Comparison of ENCODE assay signal across 8 cellular contexts in genomic region chrX:154020500-154021115, GRCh38. TPM values are rescaled to one million over a fixed set of nuclear protein-coding genes. Genes with fewer than 3 reads are reported as not detected.
DNase-seq lines count a peak whose midpoint lies in the region; ATAC-seq and TF ChIP-seq lines count a peak whose summit lies in the region.

No MANE protein-coding gene starts in this region.

- H3K4me2 ChIP-seq in hepatocyte: peak overlapping the region; percentile 79

- H3K27ac ChIP-seq in hepatocyte (peak overlapping the region; percentile 91), substantia nigra (ENCODE audit: low read depth, low read length, poor library complexity, severe bottlenecking) (peak overlapping the region; percentile 76)

- H3K27ac Mint-ChIP-seq in activated CD4-positive, alpha-beta memory T cell treated with anti-CD3 and anti-CD28 coated beads, Interleukin-2, amount 10 ng/mL, durations not matched to agents 7 days and 5 days: peak overlapping the region; percentile 94

- H3K9me2 ChIP-seq in hepatocyte (replicated peaks; ENCODE audit: insufficient read depth): no peaks in the 10 kb centered on the region

- H3K27me3 ChIP-seq in hepatocyte: no peaks in the 10 kb centered on the region

- no peaks in the 10 kb centered on the region for H3K27me3 Mint-ChIP-seq in activated T-cell treated with anti-CD3 and anti-CD28 coated beads, Interleukin-2, amount 50 U/mL, for 4 hours (ENCODE audit: low read depth)
- H3K27me3 Mint-ChIP-seq in activated CD4-positive, alpha-beta memory T cell treated with anti-CD3 and anti-CD28 coated beads, Interleukin-2, amount 10 ng/mL, durations not matched to agents 7 days and 5 days: no peaks in the 10 kb centered on the region

- no peaks in the 10 kb centered on the region for H3K9me3 ChIP-seq in hepatocyte (ENCODE audit: low read depth)

- no peaks in the 10 kb centered on the region for H3K9me3 Mint-ChIP-seq in activated T-cell treated with anti-CD3 and anti-CD28 coated beads, Interleukin-2, amount 50 U/mL, for 4 hours
- H3K9me3 Mint-ChIP-seq in activated CD4-positive, alpha-beta memory T cell treated with anti-CD3 and anti-CD28 coated beads, Interleukin-2, amount 10 ng/mL, durations not matched to agents 7 days and 5 days: no peaks in the 10 kb centered on the region

- peaks cover 16% of the 10 kb centered on the region for H3K4me1 Mint-ChIP-seq in activated T-cell treated with anti-CD3 and anti-CD28 coated beads, Interleukin-2, amount 50 U/mL, for 4 hours (ENCODE audit: low read depth)
- peaks cover 14% of the 10 kb centered on the region for H3K4me1 Mint-ChIP-seq in activated CD4-positive, alpha-beta memory T cell treated with anti-CD3 and anti-CD28 coated beads, Interleukin-2, amount 10 ng/mL, durations not matched to agents 7 days and 5 days

- WGBS in hepatocyte (ENCODE audit: low lambda C conversion rate, missing lambda C conversion rate): 83% methylated on average over 11 of the region's 12 CpGs

- no peak for ATAC-seq in activated T-cell treated with anti-CD3 and anti-CD28 coated beads, Interleukin-2, amount 50 U/mL, for 4 hours

- peaks cover 3% of the 10 kb centered on the region for H3K36me3 Mint-ChIP-seq in activated T-cell treated with anti-CD3 and anti-CD28 coated beads, Interleukin-2, amount 50 U/mL, for 4 hours (ENCODE audit: insufficient read depth)
- peaks cover 17% of the 10 kb centered on the region for H3K36me3 Mint-ChIP-seq in activated CD4-positive, alpha-beta memory T cell treated with anti-CD3 and anti-CD28 coated beads, Interleukin-2, amount 10 ng/mL, durations not matched to agents 7 days and 5 days (ENCODE audit: low read depth)

- H3K4me3 ChIP-seq in hepatocyte: no peak overlapping the region

- peak overlapping the region; percentile 88 for H3K4me3 Mint-ChIP-seq in activated T-cell treated with anti-CD3 and anti-CD28 coated beads, Interleukin-2, amount 50 U/mL, for 4 hours
- H3K4me3 Mint-ChIP-seq in activated CD4-positive, alpha-beta memory T cell treated with anti-CD3 and anti-CD28 coated beads, Interleukin-2, amount 10 ng/mL, durations not matched to agents 7 days and 5 days: peak overlapping the region; percentile 89

- no peaks in the 10 kb centered on the region for H3K79me2 ChIP-seq in hepatocyte

- POLR2A ChIA-PET in activated CD4-positive, alpha-beta memory T cell treated with anti-CD3 and anti-CD28 coated beads, Interleukin-2, amount 10 ng/mL, durations not matched to agents 7 days and 5 days (lab: Charles Lee): interaction anchor here (0.9 to 3.8 kb wide), 11 partner anchors 13 to 96 kb away, joined by 3 to 26 read pairs (median 4); partner anchors contain the start of genes HCFC1 and TMEM187

- no peak for TF ChIP-seq CTCF in hepatocyte (IDR thresholded peaks at IDR 0.05; ENCODE audit: poor library complexity)

- H4K20me1 ChIP-seq in hepatocyte (ENCODE audit: insufficient read depth, poor library complexity, severe bottlenecking): no peaks in the 10 kb centered on the region

- DNase-seq in activated T-cell treated with anti-CD3 and anti-CD28 coated beads, Interleukin-2, amount 50 U/mL, for 4 hours: no peak
- no peak for DNase-seq in activated T-cell treated with anti-CD3 and anti-CD28 coated beads, Interleukin-2, amount 50 U/mL, for 1 hour
- peak; percentile 18 for DNase-seq in activated CD4-positive, alpha-beta memory T cell treated with anti-CD3 and anti-CD28 coated beads, Interleukin-2, amount 10 ng/mL, durations not matched to agents 7 days and 5 days
- DNase-seq in hepatocyte (ENCODE audit: low spot score) (no peak), substantia nigra (lab: John Stamatoyannopoulos, UW) (no peak), medulla oblongata (ENCODE audit: extremely low spot score) (no peak), NCI-H187 treated with DMSO at 0.1 percent for 48 hours (lab: John Stamatoyannopoulos, UW) (no peak), NCI-H2171 treated with DMSO at 0.1 percent for 48 hours (lab: John Stamatoyannopoulos, UW) (no peak)

- CTCF ChIA-PET in activated CD4-positive, alpha-beta memory T cell treated with anti-CD3 and anti-CD28 coated beads, Interleukin-2, amount 10 ng/mL, durations not matched to agents 7 days and 5 days (lab: Charles Lee): interaction anchor here (0.6 to 1.7 kb wide), 9 partner anchors 8 to 353 kb away, joined by 3 to 5 read pairs (median 3); no protein-coding TSS in a partner anchor

- H2AFZ ChIP-seq in hepatocyte: peak overlapping the region; percentile 31

- H3K36me3 ChIP-seq in hepatocyte (replicated peaks; ENCODE audit: insufficient read depth, low read depth): no peaks in the 10 kb centered on the region

- peaks cover 10% of the 10 kb centered on the region for H3K4me1 ChIP-seq in hepatocyte (ENCODE audit: insufficient read depth)

RNA-seq across cellular contexts. Expression of gene IRAK1, which starts 0.9 kb away (rescaled TPM):
- 100 to 1,000 TPM; 258 to 273 (median 272) TPM for total RNA-seq in activated T-cell treated with anti-CD3 and anti-CD28 coated beads, Interleukin-2, amount 50 U/mL, for 4 hours
- 100 to 1,000 TPM; 118 to 122 TPM for total RNA-seq in activated CD4-positive, alpha-beta memory T cell treated with anti-CD3 and anti-CD28 coated beads, Interleukin-2, amount 10 ng/mL, durations not matched to agents 7 days and 5 days
- total RNA-seq in hepatocyte: 44.1 TPM in 2 replicates
- 99.4 and 112 TPM in 2 replicates for polyA plus RNA-seq in hepatocyte

RNA-seq across cellular contexts. Expression of gene TMEM187, which starts 48.1 kb away (rescaled TPM):
- 1 to 10 TPM; 2.0 to 2.7 (median 2.3) TPM for total RNA-seq in activated T-cell treated with anti-CD3 and anti-CD28 coated beads, Interleukin-2, amount 50 U/mL, for 4 hours
- total RNA-seq in activated CD4-positive, alpha-beta memory T cell treated with anti-CD3 and anti-CD28 coated beads, Interleukin-2, amount 10 ng/mL, durations not matched to agents 7 days and 5 days: 10 to 100 TPM in 1 of 2 experiments, 1 to 10 TPM in 1; 9.9 to 12.6 TPM
- 7.4 and 8.7 TPM in 2 replicates for total RNA-seq in hepatocyte
- polyA plus RNA-seq in hepatocyte: 8.0 and 12.1 TPM in 2 replicates

RNA-seq across cellular contexts. Expression of gene HCFC1, which starts 49.0 kb away (rescaled TPM):
- 100 to 1,000 TPM; 140 to 162 (median 150) TPM for total RNA-seq in activated T-cell treated with anti-CD3 and anti-CD28 coated beads, Interleukin-2, amount 50 U/mL, for 4 hours
- 10 to 100 TPM; 88.3 to 93.1 TPM for total RNA-seq in activated CD4-positive, alpha-beta memory T cell treated with anti-CD3 and anti-CD28 coated beads, Interleukin-2, amount 10 ng/mL, durations not matched to agents 7 days and 5 days
- 11.6 and 25.0 TPM in 2 replicates for total RNA-seq in hepatocyte
- 16.7 and 18.9 TPM in 2 replicates for polyA plus RNA-seq in hepatocyte
